In genomic region chr5:1043327-1043726, GRCh38 we compare ENCODE assay signal across 31 cellular contexts. TPM values are rescaled to one million over a fixed set of nuclear protein-coding genes. Genes with fewer than 3 reads are reported as not detected.
"Had no signal": no experiment of that assay in that cellular context is flagged by ENCODE, and none has a peak within 500 bp of the region (broad histone marks: within the 10 kb centered on the region; RNA-seq: fewer than 3 reads in every experiment).

No MANE protein-coding gene starts in this region.

- H3K36me3 ChIP-seq: colonic mucosa, gastroesophageal sphincter, heart left ventricle, sigmoid colon, suprapubic skin, transverse colon, upper lobe of right lung, vagina had no signal

- H3K27me3 Mint-ChIP-seq: stimulated activated memory B cell treated with anti-CD40 and anti-IgM and Interleukin-4, amounts not matched to agents 10 μg/mL and 1 μg/mL and 100 μg/mL, for 72 hours had no signal

- DNase-seq: colonic mucosa; effector CD8-positive, alpha-beta T cell; endodermal cell; foreskin keratinocyte; heart left ventricle; kidney; mesenchymal stem cell; mucosa of descending colon; naive B cell; nephron progenitor cell; psoas muscle; right cardiac atrium; stimulated activated CD4-positive, alpha-beta T cell treated with anti-CD3 and anti-CD28 coated beads, Interleukin-2, amount 100 ng/mL, for 24 hours; stimulated activated CD4-positive, alpha-beta T cell treated with anti-CD3 and anti-CD28 coated beads, Interleukin-4, amount 100 ng/mL, for 24 hours; stimulated activated naive CD8-positive, alpha-beta T cell treated with anti-CD3 and anti-CD28 coated beads, Interleukin-15, Interleukin-2, amounts not matched to agents 100 U/mL and 50 U/mL, for 24 hours; transverse colon; upper lobe of right lung had no signal

- ATAC-seq: foreskin keratinocyte; gastroesophageal sphincter; heart left ventricle; left lobe of liver; mucosa of descending colon; psoas muscle; right cardiac atrium; stimulated activated memory B cell treated with anti-CD40 and anti-IgM and Interleukin-4, amounts not matched to agents 10 μg/mL and 1 μg/mL and 100 μg/mL, for 72 hours; stimulated activated naive CD8-positive, alpha-beta T cell treated with anti-CD3 and anti-CD28 coated beads, Interleukin-15, Interleukin-2, amounts not matched to agents 100 U/mL and 50 U/mL, for 24 hours; upper lobe of right lung had no signal

- H3K36me3 Mint-ChIP-seq: stimulated activated memory B cell treated with anti-CD40 and anti-IgM and Interleukin-4, amounts not matched to agents 10 μg/mL and 1 μg/mL and 100 μg/mL, for 72 hours had no signal

- H3K4me1 Mint-ChIP-seq: endodermal cell, mesothelial cell of epicardium had no signal

- H3K27me3 ChIP-seq: colonic mucosa, esophagus muscularis mucosa, foreskin keratinocyte, gastroesophageal sphincter, heart left ventricle, hepatocyte, sigmoid colon, suprapubic skin, transverse colon, upper lobe of right lung, vagina had no signal

- H3K27ac ChIP-seq: colonic mucosa, esophagus muscularis mucosa, foreskin keratinocyte, gastroesophageal sphincter, heart left ventricle, hepatocyte, psoas muscle, sigmoid colon, suprapubic skin, transverse colon, upper lobe of right lung, vagina had no signal

- H3K4me3 ChIP-seq: colonic mucosa, esophagus muscularis mucosa, gastroesophageal sphincter, heart left ventricle, hepatocyte, lung, mucosa of descending colon, psoas muscle, sigmoid colon, suprapubic skin, transverse colon, upper lobe of right lung, vagina had no signal

- H3K4me1 ChIP-seq: colonic mucosa, esophagus muscularis mucosa, foreskin keratinocyte, gastroesophageal sphincter, heart left ventricle, psoas muscle, sigmoid colon, suprapubic skin, transverse colon, upper lobe of right lung, vagina had no signal

- H3K9me3 ChIP-seq: colonic mucosa, esophagus muscularis mucosa, gastroesophageal sphincter, heart left ventricle, mucosa of descending colon, psoas muscle, sigmoid colon, suprapubic skin, transverse colon, upper lobe of right lung, vagina had no signal

- H3K4me3 Mint-ChIP-seq: dendritic cell treated with granulocyte-macrophage colony-stimulating factor and Interleukin-4, amounts not matched to agents 40 ng/mL and 50 ng/mL, for 4 days; endodermal cell; mesothelial cell of epicardium; nephron progenitor cell; stimulated activated memory B cell treated with anti-CD40 and anti-IgM and Interleukin-4, amounts not matched to agents 10 μg/mL and 1 μg/mL and 100 μg/mL, for 72 hours had no signal

- H3K27ac Mint-ChIP-seq: dendritic cell treated with granulocyte-macrophage colony-stimulating factor and Interleukin-4, amounts not matched to agents 40 ng/mL and 50 ng/mL, for 4 days; endodermal cell; mesothelial cell of epicardium; nephron progenitor cell; stimulated activated memory B cell treated with anti-CD40 and anti-IgM and Interleukin-4, amounts not matched to agents 10 μg/mL and 1 μg/mL and 100 μg/mL, for 72 hours had no signal

RNA-seq across cellular contexts. Expression of gene NKD2, which starts 34.7 kb away (rescaled TPM):
- total RNA-seq: endothelial cell of umbilical vein, epithelial cell of proximal tubule, osteocyte had no signal
